ENCODE assay signal across 15 cellular contexts in the genomic region with DNA sequence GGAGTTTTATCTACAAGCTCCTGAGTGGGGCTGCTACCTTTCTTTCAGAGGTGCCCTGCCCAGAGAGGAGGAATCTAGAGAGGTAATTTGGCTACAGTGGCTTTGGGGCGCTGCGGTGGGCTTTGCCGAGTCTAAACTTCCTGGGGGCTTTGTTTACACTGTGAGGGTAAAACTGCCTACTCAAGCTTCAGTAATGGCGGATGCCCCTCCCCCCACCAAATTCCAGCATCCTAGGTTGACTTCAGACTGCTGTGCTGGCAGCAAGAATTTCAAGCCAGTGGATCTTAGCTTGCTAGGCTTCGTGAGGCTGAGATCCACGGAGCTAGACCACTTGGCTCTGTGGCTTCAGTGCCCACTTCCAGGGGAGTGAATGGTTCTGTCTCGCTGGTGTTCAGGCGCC. TPM values are rescaled to one million over a fixed set of nuclear protein-coding genes. Genes with fewer than 3 reads are reported as not detected.
DNase-seq lines count a peak whose midpoint lies in the region; ATAC-seq, FAIRE-seq and TF ChIP-seq lines count a peak whose summit lies in the region.
"Had no signal": no experiment of that assay in that cellular context is flagged by ENCODE, and none has a peak within 500 bp of the region (broad histone marks: within the 10 kb centered on the region; RNA-seq: fewer than 3 reads in every experiment).

No MANE protein-coding gene starts in this region.

- H3K9ac ChIP-seq in H9 (ENCODE audit: extremely low read depth, insufficient read length, low read length) (no peak overlapping the region), H1 (replicated peaks in 1 of 4; ENCODE audit: extremely low read depth in 1 of 4, low read depth in 3 of 4, low read length in 3 of 4) (no peak overlapping the region), mesendoderm (ENCODE audit: low read length) (no peak overlapping the region)
- H3K9ac ChIP-seq: GM23248, KMS-11 had no signal

- no peak overlapping the region for H4K91ac ChIP-seq in H9 (ENCODE audit: insufficient read length, low read depth, low read length)
- no peak overlapping the region for H4K91ac ChIP-seq in H1 (replicated peaks; ENCODE audit: insufficient read length, low read length)

- H4K20me1 ChIP-seq in H9 (ENCODE audit: control insufficient read depth, insufficient read depth, insufficient read length) (no peaks in the 10 kb centered on the region), H1 (replicated peaks in 1 of 2; ENCODE audit: control insufficient read depth in 1 of 2, insufficient read depth in 2 of 2, low read length in 2 of 2) (no peaks in the 10 kb centered on the region)

- H3K79me1 ChIP-seq in H9 (ENCODE audit: insufficient read depth, low read depth, low read length, poor library complexity, severe bottlenecking) (no peaks in the 10 kb centered on the region), H1 (ENCODE audit: low read depth, low read length) (no peaks in the 10 kb centered on the region), mesendoderm (ENCODE audit: low read length) (no peaks in the 10 kb centered on the region)

- CTCF ChIA-PET in H1 (lab: Charles Lee; ENCODE audit: partially characterized antibody) = interaction anchor here (1.3 to 1.8 kb wide), 2 partner anchors 13 to 31 kb away, joined by 4 to 12 read pairs; no protein-coding TSS in a partner anchor

- H3K23ac ChIP-seq in H9 (ENCODE audit: insufficient read length, low read depth, low read length) = no peak overlapping the region
- H3K23ac ChIP-seq in H1 (ENCODE audit: insufficient read length) = no peak overlapping the region
- H3K23ac ChIP-seq in mesendoderm (ENCODE audit: low read length) = no peak overlapping the region

- H4K8ac ChIP-seq in H9 (replicated peaks; ENCODE audit: insufficient read length, low read depth, low read length) = no peak overlapping the region
- no peak overlapping the region for H4K8ac ChIP-seq in H1 (ENCODE audit: extremely low read depth, insufficient read depth, low read length)
- H4K8ac ChIP-seq in mesendoderm (ENCODE audit: low read depth, low read length) = no peak overlapping the region

- no peak overlapping the region for H2BK20ac ChIP-seq in H9 (ENCODE audit: low read depth, low read length, poor library complexity, severe bottlenecking)
- no peak overlapping the region for H2BK20ac ChIP-seq in H1 (ENCODE audit: low read length)

- H3K9me3 ChIP-seq in H9 (ENCODE audit: control insufficient read depth, low read depth, low read length) = no peaks in the 10 kb centered on the region
- H3K9me3 ChIP-seq in H1 (ENCODE audit: insufficient read depth in 2 of 2, low read depth in 1 of 2, low read length in 1 of 2) = no peaks in the 10 kb centered on the region
- H3K9me3 ChIP-seq: BE2C had no signal

- H3K27me3 ChIP-seq in H9 (ENCODE audit: insufficient read depth, low read length) = no peaks in the 10 kb centered on the region
- no peaks in the 10 kb centered on the region for H3K27me3 ChIP-seq in H1 (replicated peaks in 1 of 4; ENCODE audit: control insufficient read depth in 3 of 4, extremely low read depth in 1 of 4, insufficient read depth in 3 of 4, low read length in 3 of 4)
- no peaks in the 10 kb centered on the region for H3K27me3 ChIP-seq in mesendoderm (ENCODE audit: insufficient read depth, low read length, poor library complexity)
- H3K27me3 ChIP-seq: BE2C had no signal

- H3K79me2 ChIP-seq in H9 (ENCODE audit: insufficient read depth, low read length) (no peaks in the 10 kb centered on the region), H1 (ENCODE audit: control insufficient read depth in 1 of 2, insufficient read depth in 2 of 2, low read length in 2 of 2) (no peaks in the 10 kb centered on the region), mesendoderm (ENCODE audit: control insufficient read depth, insufficient read depth, low read length) (no peaks in the 10 kb centered on the region)

- H2BK5ac ChIP-seq in H9 (ENCODE audit: insufficient read length, low read length) (no peak overlapping the region), H1 (ENCODE audit: low read depth, low read length) (no peak overlapping the region), mesendoderm (ENCODE audit: low read length) (no peak overlapping the region)

- H3T11ph ChIP-seq in H9 (ENCODE audit: low read length) = no peak overlapping the region

- H3K4me1 ChIP-seq in H9 (ENCODE audit: insufficient read depth, low read length) (no peaks in the 10 kb centered on the region), H1 (replicated peaks in 1 of 4; ENCODE audit: control insufficient read depth in 3 of 4, insufficient read depth in 4 of 4, low read length in 3 of 4) (no peaks in the 10 kb centered on the region), mesendoderm (ENCODE audit: control insufficient read depth, low read depth, low read length) (no peaks in the 10 kb centered on the region)
- H3K4me1 ChIP-seq: BE2C had no signal

- H3K14ac ChIP-seq in H9 (ENCODE audit: insufficient read depth, low read length) (no peak overlapping the region), H1 (ENCODE audit: insufficient read length) (no peak overlapping the region)

- no peak overlapping the region for H2AK5ac ChIP-seq in H9 (ENCODE audit: insufficient read length, low read length)
- H2AK5ac ChIP-seq in H1 (ENCODE audit: low read depth, low read length) = no peak overlapping the region
- no peak overlapping the region for H2AK5ac ChIP-seq in mesendoderm (ENCODE audit: low read length)

- H3K27ac ChIP-seq in H9 (ENCODE audit: insufficient read length, low read depth, low read length) (no peak overlapping the region), H1 (ENCODE audit: low read depth, low read length) (no peak overlapping the region), mesendoderm (ENCODE audit: low read depth, low read length) (no peak overlapping the region)
- H3K27ac ChIP-seq: GM23248, KMS-11 had no signal

- H2BK12ac ChIP-seq in H9 (ENCODE audit: insufficient read length, low read depth, low read length) (no peak overlapping the region), H1 (ENCODE audit: low read depth, low read length) (no peak overlapping the region)

- H2BK120ac ChIP-seq in H9 (ENCODE audit: low read depth, low read length, poor library complexity, severe bottlenecking) (no peak overlapping the region), H1 (replicated peaks; ENCODE audit: low read depth, low read length) (no peak overlapping the region), mesendoderm (ENCODE audit: low read depth, low read length) (no peak overlapping the region)

- H3K9me3 Mint-ChIP-seq in H9 = peaks cover 21 to 26% of the 10 kb centered on the region in 2 experiments

- H3K4me1 Mint-ChIP-seq in H9 = peaks cover 8 to 9% of the 10 kb centered on the region in 2 experiments; a peak in 1 of 4 replicates
- H3K4me1 Mint-ChIP-seq: CD8-positive, alpha-beta memory T cell had no signal

- TF ChIP-seq RAD21 in H1 (IDR thresholded peaks at IDR 0.05 in 1 of 2, conservative IDR thresholded peaks at IDR 0.05 in 1 of 2; ENCODE audit: low read depth in 2 of 2, low read length in 2 of 2) = no peak

- H3K23me2 ChIP-seq in H9 (ENCODE audit: insufficient read length, low read depth, low read length, poor library complexity, severe bottlenecking) (no peaks in the 10 kb centered on the region), H1 (ENCODE audit: low read depth, low read length) (no peaks in the 10 kb centered on the region)

- TF ChIP-seq CTCF in H9 (conservative IDR thresholded peaks at IDR 0.05) = no peak
- no peak for TF ChIP-seq CTCF in H1 (IDR thresholded peaks at IDR 0.05; ENCODE audit: control extremely low read depth in 1 of 3, insufficient read depth in 1 of 3, low read depth in 1 of 3, low read length in 3 of 3)

- ATAC-seq in GM21619 (IDR thresholded peaks at IDR 0.05; ENCODE audit: unreplicated experiment) (no peak), GM18505 (IDR thresholded peaks at IDR 0.05; ENCODE audit: unreplicated experiment) (no peak), GM21367 (IDR thresholded peaks at IDR 0.05; ENCODE audit: unreplicated experiment) (no peak)

- no peak overlapping the region for H3K56ac ChIP-seq in H9 (ENCODE audit: insufficient read length, low read depth, low read length)
- H3K56ac ChIP-seq in H1 (replicated peaks; ENCODE audit: insufficient read length, low read depth, low read length) = no peak overlapping the region
- H3K56ac ChIP-seq in mesendoderm (ENCODE audit: low read length) = no peak overlapping the region

- H3K18ac ChIP-seq in H9 (ENCODE audit: insufficient read length, low read depth, low read length) (no peak overlapping the region), H1 (ENCODE audit: extremely low read depth, low read length) (no peak overlapping the region), mesendoderm (ENCODE audit: low read length) (no peak overlapping the region)

- FAIRE-seq in H1 (lab: Jason Lieb, UNC) = no peak

- H3K4me2 ChIP-seq in H9 (ENCODE audit: insufficient read depth, insufficient read length, low read length) = no peak overlapping the region
- no peak overlapping the region for H3K4me2 ChIP-seq in H1 (ENCODE audit: insufficient read depth in 1 of 2, low read depth in 2 of 2, low read length in 2 of 2)
- no peak overlapping the region for H3K4me2 ChIP-seq in mesendoderm (ENCODE audit: low read length)
- H3K4me2 ChIP-seq: KMS-11 had no signal

- no peaks in the 10 kb centered on the region; a peak in 1 of 8 replicates for H3K36me3 ChIP-seq in H1 (ENCODE audit: control insufficient read depth in 2 of 4, insufficient read depth in 4 of 4, low read length in 3 of 4)
- no peaks in the 10 kb centered on the region for H3K36me3 ChIP-seq in mesendoderm (ENCODE audit: control insufficient read depth, insufficient read depth, low read length)
- H3K36me3 ChIP-seq: BE2C had no signal

- H3K4me3 Mint-ChIP-seq in H9 = no peak overlapping the region
- H3K4me3 Mint-ChIP-seq: CD4-positive, CD25-positive, alpha-beta regulatory T cell; CD8-positive, alpha-beta memory T cell had no signal

- H3K4me3 ChIP-seq in H1 (ENCODE audit: extremely low read depth in 1 of 4, insufficient read depth in 2 of 4, low read depth in 3 of 4, low read length in 4 of 4) = no peak overlapping the region
- no peak overlapping the region for H3K4me3 ChIP-seq in mesendoderm (ENCODE audit: low read length)
- H3K4me3 ChIP-seq: GM23248 had no signal

- no CpG with 5 or more reads among the region's 8 CpGs for WGBS in H9 (ENCODE audit: extremely low coverage, insufficient read length, low lambda C conversion rate)
- 90% methylated on average over 8 of the region's 8 CpGs; no CpG with 5 or more reads in 1 of the 2 experiments for WGBS in H1 (ENCODE audit: extremely low coverage in 1 of 2, insufficient coverage in 1 of 2, insufficient read length in 1 of 2, insufficient replicate concordance in 2 of 2, low coverage in 1 of 2, low lambda C conversion rate in 2 of 2, missing lambda C conversion rate in 1 of 2), 2 experiments
- WGBS in mesendoderm (ENCODE audit: extremely low coverage, insufficient coverage, low lambda C conversion rate) = no CpG with 5 or more reads among the region's 8 CpGs

- TF ChIP-seq EP300 in H1 (IDR thresholded peaks at IDR 0.05; ENCODE audit: borderline replicate concordance in 1 of 2, low read depth in 2 of 2, low read length in 2 of 2) = no peak

- no peak overlapping the region for H2BK15ac ChIP-seq in H9 (ENCODE audit: low read depth, low read length)
- H2BK15ac ChIP-seq in H1 (ENCODE audit: low read length) = no peak overlapping the region
- no peak overlapping the region for H2BK15ac ChIP-seq in mesendoderm (replicated peaks; ENCODE audit: low read depth)

- POLR2A ChIA-PET in H1 (lab: Charles Lee; ENCODE audit: partially characterized antibody) = no interaction called here

- DNase-seq in H9 (peak; percentile 28), H1 (ENCODE audit: low read depth in 1 of 2, low spot score in 2 of 2) (peak in 1 of 2 experiments; percentile 53), mesendoderm (peak; percentile 32)
- DNase-seq: BE2C; C1 segment of cervical spinal cord; CD4-positive, CD25-positive, alpha-beta regulatory T cell; CD8-positive, alpha-beta memory T cell; COR-L47; GF-D8; GM23248; H7 had no signal

- no peak overlapping the region for H2AFZ ChIP-seq in H9 (ENCODE audit: low read length)
- no peak overlapping the region; the same call in none of the 2 replicates for H2AFZ ChIP-seq in H1 (ENCODE audit: low read length)
- H2AFZ ChIP-seq: GM23248 had no signal

- H3K27ac Mint-ChIP-seq in H9 = peak overlapping the region in 1 of 3 experiments; percentile 21; a peak in 4 of 7 replicates

- no peak overlapping the region for H3K4ac ChIP-seq in H9 (ENCODE audit: low read depth, low read length)
- H3K4ac ChIP-seq in H1 (replicated peaks; ENCODE audit: insufficient read length, low read depth, low read length) = no peak overlapping the region
- H3K4ac ChIP-seq in mesendoderm (ENCODE audit: low read depth, low read length) = no peak overlapping the region

- H3K36me3 Mint-ChIP-seq in H9 (ENCODE audit: insufficient read depth in 1 of 3, low read depth in 3 of 3) = peaks cover 18 to 35% (median 32%) of the 10 kb centered on the region in 3 experiments

- H3K27me3 Mint-ChIP-seq in H9 (ENCODE audit: low read depth) = no peaks in the 10 kb centered on the region
- H3K27me3 Mint-ChIP-seq: CD4-positive, CD25-positive, alpha-beta regulatory T cell had no signal

- TF ChIP-seq POLR2A in H1 (IDR thresholded peaks at IDR 0.05; ENCODE audit: control extremely low read depth in 1 of 2, low read depth in 2 of 2, low read length in 2 of 2) (no peak), GM18505 (IDR thresholded peaks at IDR 0.05; ENCODE audit: borderline replicate concordance, extremely low read depth, insufficient read depth, insufficient read length) (no peak)

- H4K5ac ChIP-seq in H9 (ENCODE audit: insufficient read length, low read depth, low read length) = no peak overlapping the region
- H4K5ac ChIP-seq in H1 (ENCODE audit: insufficient read length, low read depth, low read length) = no peak overlapping the region
- H4K5ac ChIP-seq in mesendoderm (ENCODE audit: low read length) = no peak overlapping the region

RNA-seq across cellular contexts. Expression of a gene that starts 43.9 kb away (rescaled TPM):
- 5.2 and 5.8 TPM in 2 replicates for total RNA-seq in H9 (2021)
- total RNA-seq in H1 (2021; fragmentation: NEBNext Ultra II Directional; extraction: Animal tissue kit (Norgen Biotek cat#: 25700)) = 6.2 and 8.1 TPM in 2 replicates
- polyA plus RNA-seq in H1 (2011; rRNA removed) = 0.74 and 1.4 TPM in 2 replicates
- 1.8 TPM for polyA plus RNA-seq in H1 (2011; cell fraction: cytosol; rRNA removed)
- polyA plus RNA-seq in H1 (2011; cell fraction: nucleus; rRNA removed) = 0.64 TPM
- 1.6 to 4.1 TPM (median 2.2 TPM) in 4 replicates for polyA plus RNA-seq in H1 (2012, experiment 1 of 2)
- polyA plus RNA-seq in H1 (2012, experiment 2 of 2) = 0.39 TPM
- polyA plus RNA-seq in H1 (2013, experiment 1 of 2) = 3.3 TPM
- 3.4 TPM for polyA plus RNA-seq in H1 (2013, experiment 2 of 2)
- polyA minus RNA-seq in H1 (2011; rRNA and poly(A)+ RNA removed) = 2.1 and 3.6 TPM in 2 replicates
- 2.0 TPM for polyA minus RNA-seq in H1 (2011; cell fraction: cytosol; rRNA and poly(A)+ RNA removed)
- 5.2 TPM for polyA minus RNA-seq in H1 (2011; cell fraction: nucleus; rRNA and poly(A)+ RNA removed)
- 2.9 TPM for polyA plus RNA-seq in mesendoderm (2013, experiment 1 of 2)
- polyA plus RNA-seq in mesendoderm (2013, experiment 2 of 2) = 2.7 TPM

RNA-seq across cellular contexts. Expression of a gene that starts 44.1 kb away (rescaled TPM):
- 16.6 and 17.9 TPM in 2 replicates for total RNA-seq in H9 (2021)
- total RNA-seq in H1 (2021; fragmentation: NEBNext Ultra II Directional; extraction: Animal tissue kit (Norgen Biotek cat#: 25700)) = 22.3 and 22.5 TPM in 2 replicates
- 8.2 and 13.8 TPM in 2 replicates for polyA plus RNA-seq in H1 (2011; rRNA removed)
- polyA plus RNA-seq in H1 (2011; cell fraction: cytosol; rRNA removed) = 18.0 TPM
- 6.7 TPM for polyA plus RNA-seq in H1 (2011; cell fraction: nucleus; rRNA removed)
- 15.5 to 23.7 TPM (median 16.9 TPM) in 4 replicates for polyA plus RNA-seq in H1 (2012, experiment 1 of 2)
- 1.4 TPM for polyA plus RNA-seq in H1 (2012, experiment 2 of 2)
- 11.4 TPM for polyA plus RNA-seq in H1 (2013, experiment 1 of 2)
- 9.8 TPM for polyA plus RNA-seq in H1 (2013, experiment 2 of 2)
- 45.7 and 72.4 TPM in 2 replicates for polyA minus RNA-seq in H1 (2011; rRNA and poly(A)+ RNA removed)
- 20.7 TPM for polyA minus RNA-seq in H1 (2011; cell fraction: cytosol; rRNA and poly(A)+ RNA removed)
- 17.5 TPM for polyA minus RNA-seq in H1 (2011; cell fraction: nucleus; rRNA and poly(A)+ RNA removed)
- 9.9 TPM for polyA plus RNA-seq in mesendoderm (2013, experiment 1 of 2)
- 10.1 TPM for polyA plus RNA-seq in mesendoderm (2013, experiment 2 of 2)
